Comparison of ENCODE assay signal across 8 cellular contexts in genomic region chr16:88941933-88942909, GRCh38. TPM values are rescaled to one million over a fixed set of nuclear protein-coding genes. Genes with fewer than 3 reads are reported as not detected.
DNase-seq lines count a peak whose midpoint lies in the region; ATAC-seq and TF ChIP-seq lines count a peak whose summit lies in the region.

No MANE protein-coding gene starts in this region.

- in situ Hi-C loops in astrocyte of the spinal cord (cut with HindIII; ENCODE audit: low sequenced_read_pairs): no loop called here

- H3K4me3 ChIP-seq in astrocyte of the spinal cord (ENCODE audit: low read depth, low read length) (no peak overlapping the region), kidney epithelial cell (ENCODE audit: low read depth, low read length) (no peak overlapping the region)

- intact Hi-C loops in posterior vena cava (cut with DNase I): loop anchor here (10.0 kb wide), 1 partner anchor 273 kb away; the partner anchor contains the start of gene ZNF778 (in 2 of the 2)

- H3K36me3 ChIP-seq in kidney epithelial cell (ENCODE audit: control insufficient read depth, insufficient read depth, low read length): no peaks in the 10 kb centered on the region

- peaks cover 73% of the 10 kb centered on the region for H3K27me3 ChIP-seq in kidney epithelial cell (ENCODE audit: control insufficient read depth, insufficient read depth, low read length)

- DNase-seq in T-helper 2 cell: peak; percentile 15 to 48 (median 42)
- no peak for DNase-seq in astrocyte of the spinal cord (ENCODE audit: low read depth, low spot score)
- no peak for DNase-seq in kidney epithelial cell (ENCODE audit: low read depth)
- peak; percentile 30 for DNase-seq in stimulated activated CD8-positive, alpha-beta memory T cell treated with anti-CD3 and anti-CD28 coated beads, Interleukin-15, amount 100 ng/mL, for 1 hour (ENCODE audit: low read depth)
- DNase-seq in posterior vena cava (ENCODE audit: low spot score): no peak
- no peak for DNase-seq in OCI-M1 (lab: John Stamatoyannopoulos, UW)

- TF ChIP-seq CTCF in GM12874 (IDR thresholded peaks at IDR 0.05; ENCODE audit: insufficient read depth, low read depth, low read length) (peak; percentile 70), astrocyte of the spinal cord (IDR thresholded peaks at IDR 0.05; ENCODE audit: low read depth, low read length) (peak; percentile 51), kidney epithelial cell (IDR thresholded peaks at IDR 0.05; ENCODE audit: insufficient read depth, low read length, poor library complexity, severe bottlenecking) (peak; percentile 38)

- ATAC-seq in HG02885 (IDR thresholded peaks at IDR 0.05; ENCODE audit: poor library complexity, unreplicated experiment): peak; percentile 56

RNA-seq across cellular contexts. Expression of gene CBFA2T3, which starts 34.8 kb away (rescaled TPM):
- 0.14 and 0.63 TPM in 2 replicates for total RNA-seq in kidney epithelial cell
- total RNA-seq in posterior vena cava: 1 to 10 TPM; 4.7 to 5.1 TPM

Comparison
In these comparisons a context has a peak if more than half of its experiments do, and no peak if none do; other contexts are left out.
1. DNase-seq: peak in T-helper 2 cell (5 of 5) and stimulated activated CD8-positive, alpha-beta memory T cell treated with anti-CD3 and anti-CD28 coated beads, Interleukin-15, amount 100 ng/mL, for 1 hour (single experiment); none in astrocyte of the spinal cord (single experiment), kidney epithelial cell (single experiment), posterior vena cava (single experiment) and OCI-M1 (single experiment).
2. Peak in every context shown above with its lines, with median percentiles within 50 percentile points of each other: CTCF ChIP-seq.